ENCODE assay signal across 12 cellular contexts in the genomic region with DNA sequence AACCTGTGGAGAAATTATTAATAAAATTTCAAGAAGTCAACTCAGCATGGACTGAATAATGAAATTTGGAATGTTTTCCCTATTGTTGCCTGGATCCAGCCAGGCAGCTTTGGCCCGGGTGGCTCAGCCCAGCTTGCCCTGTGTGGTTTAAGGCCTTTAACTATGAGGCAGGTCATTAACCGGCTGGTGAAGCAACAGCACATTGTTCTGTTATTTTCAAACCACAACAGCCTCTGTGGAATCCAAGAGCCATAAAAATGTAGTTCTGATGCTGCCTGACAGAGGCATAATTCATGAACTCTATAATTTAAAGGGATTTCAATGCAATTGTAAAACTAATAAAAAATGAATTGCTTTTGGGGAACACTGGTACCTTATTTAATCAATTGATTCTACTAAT.
A peak's percentile ranks its signal among the peaks of the same experiment; 100 is the strongest.
DNase-seq lines count a peak whose midpoint lies in the region; ATAC-seq and TF ChIP-seq lines count a peak whose summit lies in the region.
"Had no signal": no experiment of that assay in that cellular context is flagged by ENCODE, and none has a peak within 500 bp of the region (broad histone marks: within the 10 kb centered on the region; RNA-seq: fewer than 3 reads in every experiment).

No MANE protein-coding gene starts in this region.

- peak overlapping the region; percentile 98 for H3K27ac Mint-ChIP-seq in nephron progenitor cell
- H3K27ac Mint-ChIP-seq in activated T-cell treated with anti-CD3 and anti-CD28 coated beads, Interleukin-2, amount 50 U/mL, for 24 hours, result no peak overlapping the region
- H3K27ac Mint-ChIP-seq in stimulated activated effector memory CD8-positive, alpha-beta T cell treated with anti-CD3 and anti-CD28 coated beads, Interleukin-12 subunit alpha, Interleukin-12 subunit beta, amount 100 ng/mL, for 72 hours, result no peak overlapping the region
- H3K27ac Mint-ChIP-seq: natural killer cell treated with Interleukin-12 subunit alpha and Interleukin-12 subunit beta and Interleukin-15 and Interleukin-18, amount 100 ng/mL, for 72 hours had no signal

- no peak overlapping the region for H2BK20ac ChIP-seq in IMR-90 (ENCODE audit: low read depth, low read length)

- H3K4me3 ChIP-seq in AG10803 (ENCODE audit: low read length), result no peak overlapping the region
- no peak overlapping the region for H3K4me3 ChIP-seq in IMR-90 (ENCODE audit: insufficient read depth, low read depth, low read length)
- no peak overlapping the region for H3K4me3 ChIP-seq in mammary epithelial cell (replicated peaks in 1 of 3; ENCODE audit: insufficient read depth in 1 of 3, low read depth in 2 of 3, low read length in 3 of 3)
- H3K4me3 ChIP-seq: BLaER1, thoracic aorta had no signal

- H2BK5ac ChIP-seq in IMR-90 (ENCODE audit: low read depth, low read length, poor library complexity, severe bottlenecking), result no peak overlapping the region

- H4K20me1 ChIP-seq in IMR-90 (ENCODE audit: insufficient read depth, low read length), result no peaks in the 10 kb centered on the region
- H4K20me1 ChIP-seq in mammary epithelial cell (ENCODE audit: insufficient read depth, low read length), result no peaks in the 10 kb centered on the region
- H4K20me1 ChIP-seq: BLaER1 had no signal

- ATAC-seq in IMR-90 (ENCODE audit: low read depth), result peak; percentile 67; the same call in 1 of the 2 replicates
- no peak for ATAC-seq in stimulated activated effector memory CD8-positive, alpha-beta T cell treated with anti-CD3 and anti-CD28 coated beads, Interleukin-12 subunit alpha, Interleukin-12 subunit beta, amount 100 ng/mL, for 72 hours
- ATAC-seq: natural killer cell treated with Interleukin-12 subunit alpha and Interleukin-12 subunit beta and Interleukin-15 and Interleukin-18, amount 100 ng/mL, for 72 hours had no signal

- DNase-seq in AG10803 (ENCODE audit: low read depth) (peak; percentile 89), IMR-90 (peak; percentile 76), mammary epithelial cell (peak; percentile 34), nephron progenitor cell (no peak), NCI-H82 treated with DMSO at 0.1 percent for 48 hours (lab: John Stamatoyannopoulos, UW; ENCODE audit: unreplicated experiment) (no peak), DMS53 (lab: John Stamatoyannopoulos, UW) (no peak)
- DNase-seq in activated T-cell treated with anti-CD3 and anti-CD28 coated beads, Interleukin-2, amount 50 U/mL, for 24 hours, result no peak
- no peak for DNase-seq in stimulated activated effector memory CD8-positive, alpha-beta T cell treated with anti-CD3 and anti-CD28 coated beads, Interleukin-12 subunit alpha, Interleukin-12 subunit beta, amount 100 ng/mL, for 72 hours (ENCODE audit: low spot score in 2 of 2)
- DNase-seq: NCI-H187 had no signal

- H3K4ac ChIP-seq in IMR-90 (ENCODE audit: low read depth, low read length), result no peak overlapping the region

- H3K79me2 ChIP-seq in mammary epithelial cell (ENCODE audit: insufficient read depth, low read length), result no peaks in the 10 kb centered on the region

- H3K4me1 Mint-ChIP-seq in nephron progenitor cell, result peaks cover 73% of the 10 kb centered on the region
- no peaks in the 10 kb centered on the region for H3K4me1 Mint-ChIP-seq in activated T-cell treated with anti-CD3 and anti-CD28 coated beads, Interleukin-2, amount 50 U/mL, for 24 hours (ENCODE audit: low read depth)
- no peaks in the 10 kb centered on the region for H3K4me1 Mint-ChIP-seq in stimulated activated effector memory CD8-positive, alpha-beta T cell treated with anti-CD3 and anti-CD28 coated beads, Interleukin-12 subunit alpha, Interleukin-12 subunit beta, amount 100 ng/mL, for 72 hours

- no peak overlapping the region for H4K8ac ChIP-seq in IMR-90 (ENCODE audit: low read depth in 2 of 2, low read length in 2 of 2)

- no peaks in the 10 kb centered on the region for H3K36me3 ChIP-seq in IMR-90 (ENCODE audit: control insufficient read depth, insufficient read depth, low read length)
- no peaks in the 10 kb centered on the region for H3K36me3 ChIP-seq in mammary epithelial cell (ENCODE audit: insufficient read depth, low read length)
- H3K36me3 ChIP-seq: BLaER1, thoracic aorta had no signal

- dilution Hi-C loops in IMR-90 (cut with HindIII; ENCODE audit: low sequenced_read_pairs, unreplicated experiment) (no loop called here), mammary epithelial cell (cut with HindIII; ENCODE audit: low sequenced_read_pairs) (no loop called here)

- H3K27me3 Mint-ChIP-seq in nephron progenitor cell (ENCODE audit: low read depth, poor library complexity), result no peaks in the 10 kb centered on the region
- H3K27me3 Mint-ChIP-seq in activated T-cell treated with anti-CD3 and anti-CD28 coated beads, Interleukin-2, amount 50 U/mL, for 24 hours, result peaks cover 41% of the 10 kb centered on the region

- no peaks in the 10 kb centered on the region for H3K36me3 Mint-ChIP-seq in nephron progenitor cell (ENCODE audit: low read depth)
- no peaks in the 10 kb centered on the region for H3K36me3 Mint-ChIP-seq in activated T-cell treated with anti-CD3 and anti-CD28 coated beads, Interleukin-2, amount 50 U/mL, for 24 hours (ENCODE audit: low read depth)
- no peaks in the 10 kb centered on the region for H3K36me3 Mint-ChIP-seq in stimulated activated effector memory CD8-positive, alpha-beta T cell treated with anti-CD3 and anti-CD28 coated beads, Interleukin-12 subunit alpha, Interleukin-12 subunit beta, amount 100 ng/mL, for 72 hours
- H3K36me3 Mint-ChIP-seq: natural killer cell treated with Interleukin-12 subunit alpha and Interleukin-12 subunit beta and Interleukin-15 and Interleukin-18, amount 100 ng/mL, for 72 hours had no signal

- peak overlapping the region; percentile 52 for H3K4me3 Mint-ChIP-seq in nephron progenitor cell
- no peak overlapping the region for H3K4me3 Mint-ChIP-seq in activated T-cell treated with anti-CD3 and anti-CD28 coated beads, Interleukin-2, amount 50 U/mL, for 24 hours
- H3K4me3 Mint-ChIP-seq in stimulated activated effector memory CD8-positive, alpha-beta T cell treated with anti-CD3 and anti-CD28 coated beads, Interleukin-12 subunit alpha, Interleukin-12 subunit beta, amount 100 ng/mL, for 72 hours, result no peak overlapping the region
- H3K4me3 Mint-ChIP-seq: natural killer cell treated with Interleukin-12 subunit alpha and Interleukin-12 subunit beta and Interleukin-15 and Interleukin-18, amount 100 ng/mL, for 72 hours had no signal

- no peak overlapping the region for H3K4me2 ChIP-seq in IMR-90 (ENCODE audit: low read depth, low read length)
- H3K4me2 ChIP-seq in mammary epithelial cell (ENCODE audit: insufficient read depth, low read depth, low read length), result no peak overlapping the region

- no peaks in the 10 kb centered on the region for H3K9me3 ChIP-seq in IMR-90 (ENCODE audit: control insufficient read depth, insufficient read depth, low read length)
- H3K9me3 ChIP-seq in mammary epithelial cell (replicated peaks; ENCODE audit: insufficient read depth, low read length), result no peaks in the 10 kb centered on the region
- H3K9me3 ChIP-seq: BLaER1, thoracic aorta had no signal

- intact Hi-C loops in IMR-90 (cut with micrococcal nuclease), result no loop called here
- intact Hi-C loops in mammary epithelial cell (cut with micrococcal nuclease), result no loop called here

- TF ChIP-seq CTCF in AG10803 (conservative IDR thresholded peaks at IDR 0.05; ENCODE audit: low read length) (no peak), IMR-90 (conservative IDR thresholded peaks at IDR 0.05; ENCODE audit: low read depth, low read length) (no peak), mammary epithelial cell (conservative IDR thresholded peaks at IDR 0.05 in 1 of 2, IDR thresholded peaks at IDR 0.05 in 1 of 2; ENCODE audit: extremely low read depth in 1 of 2, insufficient read depth in 1 of 2, low read depth in 1 of 2, low read length in 2 of 2) (no peak), nephron progenitor cell (IDR thresholded peaks at IDR 0.05) (no peak)

- CTCF ChIA-PET in IMR-90 (lab: Yijun Ruan, JAX), result interaction anchor here (0.5 kb wide), 1 partner anchor 10 kb away, joined by 3 read pairs; no protein-coding TSS in a partner anchor
- CTCF ChIA-PET in mammary epithelial cell (lab: Charles Lee; ENCODE audit: low non-redundant PET), result no interaction called here

- H2BK15ac ChIP-seq in IMR-90 (ENCODE audit: low read depth, low read length), result no peak overlapping the region

- no peak overlapping the region for H2BK120ac ChIP-seq in IMR-90 (ENCODE audit: low read depth, low read length)

- no peak overlapping the region for H2AFZ ChIP-seq in IMR-90 (replicated peaks; ENCODE audit: low read length, poor library complexity)
- no peak overlapping the region for H2AFZ ChIP-seq in mammary epithelial cell (ENCODE audit: low read depth, low read length)

- no peak overlapping the region for H3K14ac ChIP-seq in IMR-90 (replicated peaks; ENCODE audit: low read depth, low read length)

- WGBS in IMR-90 (ENCODE audit: extremely low coverage in 2 of 2, insufficient read length in 1 of 2), 2 experiments, result no CpG with 5 or more reads among the region's 2 CpGs
- WGBS in mammary epithelial cell (ENCODE audit: low coverage, missing lambda C conversion rate), result 5% methylated on average over 2 of the region's 2 CpGs

- no peak for TF ChIP-seq POLR2A in IMR-90 (IDR thresholded peaks at IDR 0.05; ENCODE audit: low read depth, low read length)

- H4K91ac ChIP-seq in IMR-90 (ENCODE audit: insufficient read depth, low read depth, low read length), result no peak overlapping the region

- H3K27me3 ChIP-seq in IMR-90 (ENCODE audit: control insufficient read depth, insufficient read depth, low read length) (no peaks in the 10 kb centered on the region), mammary epithelial cell (ENCODE audit: insufficient read depth, low read length) (peaks cover 9% of the 10 kb centered on the region)
- H3K27me3 ChIP-seq: BLaER1 had no signal

- H3K18ac ChIP-seq in IMR-90 (ENCODE audit: low read depth, low read length), result no peak overlapping the region

- H4K5ac ChIP-seq in IMR-90 (ENCODE audit: low read depth, low read length), result no peak overlapping the region

- H3K9me1 ChIP-seq in IMR-90 (ENCODE audit: insufficient read depth, low read length), result 0 out of 2 replicates have a peak, but pooled peaks cover 4% of the 10 kb centered on the region

- no peak overlapping the region for H3K56ac ChIP-seq in IMR-90 (ENCODE audit: extremely low read depth, insufficient read depth, low read length)

- no peak overlapping the region for H2AK9ac ChIP-seq in IMR-90 (replicated peaks; ENCODE audit: low read depth, low read length, poor library complexity)

- no peaks in the 10 kb centered on the region for H3K79me1 ChIP-seq in IMR-90 (ENCODE audit: low read depth in 1 of 2, low read length in 2 of 2)

- H3K9ac ChIP-seq in IMR-90 (ENCODE audit: low read depth, low read length) (no peak overlapping the region), mammary epithelial cell (ENCODE audit: insufficient read depth, low read length) (no peak overlapping the region)
- H3K9ac ChIP-seq: BLaER1 had no signal

- no peaks in the 10 kb centered on the region for H3K9me3 Mint-ChIP-seq in nephron progenitor cell
- H3K9me3 Mint-ChIP-seq in activated T-cell treated with anti-CD3 and anti-CD28 coated beads, Interleukin-2, amount 50 U/mL, for 24 hours, result no peaks in the 10 kb centered on the region
- H3K9me3 Mint-ChIP-seq in stimulated activated effector memory CD8-positive, alpha-beta T cell treated with anti-CD3 and anti-CD28 coated beads, Interleukin-12 subunit alpha, Interleukin-12 subunit beta, amount 100 ng/mL, for 72 hours, result no peaks in the 10 kb centered on the region
- H3K9me3 Mint-ChIP-seq: natural killer cell treated with Interleukin-12 subunit alpha and Interleukin-12 subunit beta and Interleukin-15 and Interleukin-18, amount 100 ng/mL, for 72 hours had no signal

- no peak overlapping the region for H2AK5ac ChIP-seq in IMR-90 (ENCODE audit: low read depth, low read length)

- no peak overlapping the region for H3K23ac ChIP-seq in IMR-90 (ENCODE audit: low read depth, low read length)

- BruUV-seq in IMR-90 (replicated peaks; lab: Mats Ljungman, UMichigan), result no TSS peak
- BruUV-seq in mammary epithelial cell (replicated peaks; lab: Mats Ljungman, UMichigan), result no TSS peak

- peaks cover 8% of the 10 kb centered on the region for H3K4me1 ChIP-seq in IMR-90 (ENCODE audit: control insufficient read depth, insufficient read depth, low read length)
- no peaks in the 10 kb centered on the region for H3K4me1 ChIP-seq in mammary epithelial cell (ENCODE audit: insufficient read depth, low read length)

- in situ Hi-C loops in IMR-90 (cut with MboI; ENCODE audit: low sequenced_read_pairs), result no loop called here
- in situ Hi-C loops in mammary epithelial cell (cut with MboI; ENCODE audit: low sequenced_read_pairs in 2 of 2), result no loop called here

- TF ChIP-seq RAD21 in IMR-90 (IDR thresholded peaks at IDR 0.05; ENCODE audit: low read length), result no peak

- POLR2A ChIA-PET in IMR-90 (lab: Charles Lee; ENCODE audit: unreplicated experiment), result no interaction called here

- H3K27ac ChIP-seq in IMR-90 (ENCODE audit: insufficient read depth, low read length) (no peak overlapping the region), mammary epithelial cell (ENCODE audit: insufficient read depth, low read depth, low read length) (no peak overlapping the region)
- H3K27ac ChIP-seq: BLaER1, thoracic aorta had no signal

Comparison
In these comparisons a context has a peak if more than half of its experiments do, and no peak if none do; other contexts are left out.
1. DNase-seq: peak in AG10803 (single experiment), IMR-90 (single experiment) and mammary epithelial cell (single experiment); none in nephron progenitor cell (single experiment), activated T-cell treated with anti-CD3 and anti-CD28 coated beads, Interleukin-2, amount 50 U/mL, for 24 hours (single experiment), stimulated activated effector memory CD8-positive, alpha-beta T cell treated with anti-CD3 and anti-CD28 coated beads, Interleukin-12 subunit alpha, Interleukin-12 subunit beta, amount 100 ng/mL, for 72 hours (0 of 2), NCI-H82 treated with DMSO at 0.1 percent for 48 hours (single experiment) and DMS53 (single experiment).